ENCODE assay signal across 19 cellular contexts in genomic region chr4:145895056-145895455, GRCh38.
"Had no signal": no experiment of that assay in that cellular context is flagged by ENCODE, and none has a peak within 500 bp of the region (broad histone marks: within the 10 kb centered on the region; RNA-seq: fewer than 3 reads in every experiment).

No MANE protein-coding gene starts in this region.

- H3K36me3 ChIP-seq: adrenal gland, breast epithelium, prostate gland, right atrium auricular region had no signal

- H3K27ac ChIP-seq: adrenal gland, breast epithelium, esophagus muscularis mucosa, gastroesophageal sphincter, heart left ventricle, prostate gland, right atrium auricular region, suprapubic skin had no signal

- ATAC-seq: gastroesophageal sphincter, heart left ventricle, left lobe of liver, T-cell had no signal

- H3K4me1 ChIP-seq: breast epithelium, prostate gland, right atrium auricular region, suprapubic skin had no signal

- DNase-seq: activated CD4-positive, alpha-beta T cell treated with anti-CD3 and anti-CD28 coated beads, Interleukin-2, amount 10 ng/mL, durations not matched to agents 7 days and 5 days; activated naive CD4-positive, alpha-beta T cell; adrenal gland; effector CD8-positive, alpha-beta T cell; heart left ventricle; kidney; stimulated activated CD4-positive, alpha-beta T cell treated with anti-CD3 and anti-CD28 coated beads, Interleukin-2, amount 100 ng/mL, for 24 hours; stimulated activated naive CD4-positive, alpha-beta T cell treated with Interleukin-2 at 50 U/mL for 16 hours; T-cell had no signal

- H3K4me3 Mint-ChIP-seq: activated CD4-positive, alpha-beta T cell treated with anti-CD3 and anti-CD28 coated beads, Interleukin-2, amount 10 ng/mL, durations not matched to agents 7 days and 5 days; dendritic cell treated with granulocyte-macrophage colony-stimulating factor and Interleukin-4, amounts not matched to agents 40 ng/mL and 50 ng/mL, for 4 days; type B pancreatic cell had no signal

- H3K9me3 ChIP-seq: adrenal gland, breast epithelium, esophagus muscularis mucosa, gastroesophageal sphincter, heart left ventricle, prostate gland, right atrium auricular region, suprapubic skin had no signal

- H3K27ac Mint-ChIP-seq: activated CD4-positive, alpha-beta T cell treated with anti-CD3 and anti-CD28 coated beads, Interleukin-2, amount 10 ng/mL, durations not matched to agents 7 days and 5 days; dendritic cell treated with granulocyte-macrophage colony-stimulating factor and Interleukin-4, amounts not matched to agents 40 ng/mL and 50 ng/mL, for 4 days; T-cell; type B pancreatic cell had no signal

- H3K27me3 Mint-ChIP-seq: activated CD4-positive, alpha-beta T cell treated with anti-CD3 and anti-CD28 coated beads, Interleukin-2, amount 10 ng/mL, durations not matched to agents 7 days and 5 days; dendritic cell treated with granulocyte-macrophage colony-stimulating factor and Interleukin-4, amounts not matched to agents 40 ng/mL and 50 ng/mL, for 4 days; T-cell; type B pancreatic cell had no signal

- H3K9me3 Mint-ChIP-seq: activated CD4-positive, alpha-beta T cell treated with anti-CD3 and anti-CD28 coated beads, Interleukin-2, amount 10 ng/mL, durations not matched to agents 7 days and 5 days; dendritic cell treated with granulocyte-macrophage colony-stimulating factor and Interleukin-4, amounts not matched to agents 40 ng/mL and 50 ng/mL, for 4 days; T-cell; type B pancreatic cell had no signal

- H3K27me3 ChIP-seq: adrenal gland, breast epithelium, esophagus muscularis mucosa, gastroesophageal sphincter, heart left ventricle, right atrium auricular region, suprapubic skin had no signal

- H3K4me3 ChIP-seq: adrenal gland, breast epithelium, esophagus muscularis mucosa, gastroesophageal sphincter, heart left ventricle, lung, prostate gland, right atrium auricular region, suprapubic skin had no signal
